In genomic region chr3:78832785-78833204, GRCh38 we compare ENCODE assay signal across 17 cellular contexts.
"Had no signal": no experiment of that assay in that cellular context is flagged by ENCODE, and none has a peak within 500 bp of the region (broad histone marks: within the 10 kb centered on the region; RNA-seq: fewer than 3 reads in every experiment).

No MANE protein-coding gene starts in this region.

- H3K4me1 ChIP-seq: colonic mucosa, left lung, lower lobe of right lung, neural progenitor cell, pancreas, suprapubic skin, thyroid gland, uterus had no signal

- DNase-seq: colonic mucosa; dermis blood vessel endothelial cell; heart left ventricle; hypothalamus; islet precursor cell; left lung; lower lobe of right lung; nucleus accumbens; pancreas; right cardiac atrium; stimulated activated CD4-positive, alpha-beta T cell treated with anti-CD3 and anti-CD28 coated beads, Interleukin-4, amount 100 ng/mL, for 1 hour; stimulated activated CD8-positive, alpha-beta memory T cell treated with anti-CD3 and anti-CD28 coated beads, Interleukin-4, amount 100 ng/mL, for 48 hours; stimulated activated naive CD8-positive, alpha-beta T cell treated with anti-CD3 and anti-CD28 coated beads, Interleukin-15, Interleukin-2, amounts not matched to agents 100 U/mL and 50 U/mL, for 24 hours; thyroid gland; uterus had no signal

- H3K9me3 ChIP-seq: colonic mucosa, lower lobe of right lung, pancreas, suprapubic skin, thyroid gland, uterus had no signal

- H3K4me3 ChIP-seq: colonic mucosa, heart left ventricle, left lung, lower lobe of right lung, neural progenitor cell, pancreas, suprapubic skin, thyroid gland, uterus had no signal

- H3K4me2 ChIP-seq: neural progenitor cell had no signal

- H2AFZ ChIP-seq: neural progenitor cell had no signal

- H3K27me3 ChIP-seq: colonic mucosa, heart left ventricle, left lung, neural progenitor cell, pancreas, suprapubic skin, thyroid gland, uterus had no signal

- H3K36me3 ChIP-seq: colonic mucosa, heart left ventricle, left lung, lower lobe of right lung, neural progenitor cell, pancreas, suprapubic skin, thyroid gland, uterus had no signal

- H3K27ac ChIP-seq: colonic mucosa, heart left ventricle, left lung, lower lobe of right lung, neural progenitor cell, pancreas, suprapubic skin, thyroid gland, uterus had no signal
